In genomic region chr1:36285450-36286101, GRCh38 we compare ENCODE assay signal across 8 cellular contexts. TPM values are rescaled to one million over a fixed set of nuclear protein-coding genes. Genes with fewer than 3 reads are reported as not detected.
DNase-seq lines count a peak whose midpoint lies in the region; ATAC-seq and TF ChIP-seq lines count a peak whose summit lies in the region.

No MANE protein-coding gene starts in this region.

- H3K79me2 ChIP-seq in SK-N-SH (ENCODE audit: insufficient read depth): peaks cover 80% of the 10 kb centered on the region

- H3K36me3 ChIP-seq in SK-N-SH (replicated peaks in 1 of 2; ENCODE audit: control insufficient read depth in 1 of 2, insufficient read depth in 2 of 2, low read length in 1 of 2) (peaks cover 63 to 65% of the 10 kb centered on the region in 2 experiments), cardiac muscle cell (peaks cover 38% of the 10 kb centered on the region)

- H3K4me1 ChIP-seq in SK-N-SH (ENCODE audit: control insufficient read depth in 1 of 2, insufficient read depth in 2 of 2, low read depth in 1 of 2, low read length in 1 of 2) (peaks cover 0 to 29% of the 10 kb centered on the region in 2 experiments; a peak in 3 of 4 replicates), cardiac muscle cell (ENCODE audit: low read depth) (peaks cover 29% of the 10 kb centered on the region)

- H2AFZ ChIP-seq in SK-N-SH (ENCODE audit: low read depth): no peak overlapping the region

- CTCF ChIA-PET in GM10248 (lab: Yijun Ruan, JAX): interaction anchor here (0.6 to 3.8 kb wide), 55 partner anchors 9 to 218 kb away, joined by 3 to 45 read pairs (median 4); partner anchors contain the start of genes THRAP3 and TRAPPC3
- CTCF ChIA-PET in SK-N-SH (lab: Yijun Ruan, JAX): interaction anchor here (0.6 to 10.3 kb wide), 45 partner anchors 9 to 529 kb away, joined by 3 to 103 read pairs (median 4); partner anchors contain the start of genes EVA1B, MAP7D1, OSCP1 and SH3D21

- TF ChIP-seq CTCF in GM10248 (IDR thresholded peaks at IDR 0.05; ENCODE audit: control extremely low read depth, extremely low read depth, low read depth, missing control alignments) (peak; percentile 43), SK-N-SH (IDR thresholded peaks at IDR 0.05) (peak; percentile 88), cardiac muscle cell (IDR thresholded peaks at IDR 0.05; ENCODE audit: low read depth, low read length) (peak; percentile 65)

- WGBS in SK-N-SH (ENCODE audit: low lambda C conversion rate): 49% methylated on average over 7 of the region's 7 CpGs

- H3K27ac ChIP-seq in SK-N-SH (ENCODE audit: low read depth in 2 of 2, low read length in 1 of 2): peak overlapping the region; percentile 65 to 83; a peak in 3 of 4 replicates
- H3K27ac ChIP-seq in cardiac muscle cell: peak overlapping the region; percentile 78

- H3K27me3 ChIP-seq in SK-N-SH (ENCODE audit: insufficient read depth) (no peaks in the 10 kb centered on the region), cardiac muscle cell (no peaks in the 10 kb centered on the region)

- no peak overlapping the region; the same call in 1 of the 2 replicates for H3K4me2 ChIP-seq in SK-N-SH

- TF ChIP-seq EP300 in SK-N-SH (IDR thresholded peaks at IDR 0.05; ENCODE audit: borderline replicate concordance in 1 of 2, low read depth in 1 of 2, low read length in 1 of 2): no peak

- H3K9me3 ChIP-seq in SK-N-SH: no peaks in the 10 kb centered on the region
- no peaks in the 10 kb centered on the region for H3K9me3 ChIP-seq in cardiac muscle cell (ENCODE audit: low read depth)

- H3K4me3 ChIP-seq in SK-N-SH (ENCODE audit: low read depth in 2 of 2, low read length in 1 of 2): peak overlapping the region in 1 of 2 experiments; percentile 0; a peak in 1 of 4 replicates
- H3K4me3 ChIP-seq in cardiac muscle cell: no peak overlapping the region

- no peaks in the 10 kb centered on the region for H3K9me2 ChIP-seq in SK-N-SH

- peaks cover 45% of the 10 kb centered on the region for H4K20me1 ChIP-seq in SK-N-SH (ENCODE audit: insufficient read depth)

- H3F3A ChIP-seq in SK-N-SH (replicated peaks; ENCODE audit: insufficient read depth): peaks cover 37% of the 10 kb centered on the region

- peak; percentile 83 for TF ChIP-seq RAD21 in SK-N-SH (IDR thresholded peaks at IDR 0.05; ENCODE audit: low read length)

- ATAC-seq in GM21717 (IDR thresholded peaks at IDR 0.05; ENCODE audit: unreplicated experiment): no peak
- no peak for ATAC-seq in GM19395 (IDR thresholded peaks at IDR 0.05; ENCODE audit: unreplicated experiment)

- H3K9ac ChIP-seq in SK-N-SH: no peak overlapping the region

- DNase-seq in GM10248 (ENCODE audit: extremely low spot score): peak; percentile 71
- peak; percentile 48 for DNase-seq in NCI-H1105 (lab: John Stamatoyannopoulos, UW)
- DNase-seq in SK-N-SH: peak; percentile 69
- DNase-seq in activated naive CD8-positive, alpha-beta T cell treated with anti-CD3 and anti-CD28 coated beads, Interleukin-2, amount 50 U/mL, for 16 hours (ENCODE audit: low read depth, low spot score): peak; percentile 26
- DNase-seq in cardiac muscle cell (ENCODE audit: low read depth in 1 of 2, low spot score in 1 of 2): peak; percentile 88 to 93
- peak; percentile 80 for DNase-seq in putamen (ENCODE audit: low spot score)

- POLR2A ChIA-PET in GM10248 (lab: Yijun Ruan, JAX) (interaction anchor here (1.0 kb wide), 1 partner anchor 21 kb away, joined by 3 read pairs; the partner anchor contains the start of gene SH3D21), SK-N-SH (lab: Yijun Ruan, JAX) (interaction anchor here (0.5 to 1.0 kb wide), 3 partner anchors 11 to 61 kb away, joined by 3 read pairs; partner anchors contain the start of genes SH3D21 and THRAP3)

TF ChIP-seq in SK-N-SH, 30 proteins besides CTCF, POLR2A, EP300 and RAD21:
- TF ChIP-seq SMC3 (IDR thresholded peaks at IDR 0.05; ENCODE audit: low read depth, low read length) (peak; percentile 61), GABPA (IDR thresholded peaks at IDR 0.05; ENCODE audit: low read depth) (no peak)
TF ChIP-seq in SK-N-SH: peak in this region for 1.

RNA-seq across cellular contexts. Expression of gene SH3D21, which starts 20.6 kb away (rescaled TPM):
- 1.6 and 1.8 TPM in 2 replicates for polyA plus RNA-seq in SK-N-SH (2012; rRNA removed)
- polyA plus RNA-seq in SK-N-SH (2012; cell fraction: cytosol; rRNA removed): 0.18 and 0.41 TPM in 2 replicates
- polyA plus RNA-seq in SK-N-SH (2012; cell fraction: nucleus; rRNA removed): 11.4 and 16.6 TPM in 2 replicates
- 21.5 and 44.0 TPM in 2 replicates for total RNA-seq in cardiac muscle cell
- polyA plus RNA-seq in cardiac muscle cell: 13.5 and 22.8 TPM in 2 replicates

RNA-seq across cellular contexts. Expression of gene EVA1B, which starts 37.9 kb away (rescaled TPM):
- 34.1 and 38.9 TPM in 2 replicates for polyA plus RNA-seq in SK-N-SH (2012; rRNA removed)
- 18.8 and 34.7 TPM in 2 replicates for polyA plus RNA-seq in SK-N-SH (2012; cell fraction: cytosol; rRNA removed)
- polyA plus RNA-seq in SK-N-SH (2012; cell fraction: nucleus; rRNA removed): 15.4 and 32.2 TPM in 2 replicates
- 26.6 and 40.4 TPM in 2 replicates for total RNA-seq in cardiac muscle cell
- 23.6 and 24.5 TPM in 2 replicates for polyA plus RNA-seq in cardiac muscle cell

Comparison
In these comparisons a context has a peak if more than half of its experiments do, and no peak if none do; other contexts are left out.
1. DNase-seq: peak in every context shown above with its lines; median percentile 90 in cardiac muscle cell; 80 in putamen; 71 in GM10248; 69 in SK-N-SH; 48 in NCI-H1105; 26 in activated naive CD8-positive, alpha-beta T cell treated with anti-CD3 and anti-CD28 coated beads, Interleukin-2, amount 50 U/mL, for 16 hours.